ENCODE assay signal across 13 cellular contexts in genomic region chr13:114071991-114072390, GRCh38.
DNase-seq lines count a peak whose midpoint lies in the region; ATAC-seq, FAIRE-seq and TF ChIP-seq lines count a peak whose summit lies in the region.
"Had no signal": no experiment of that assay in that cellular context is flagged by ENCODE, and none has a peak within 500 bp of the region (broad histone marks: within the 10 kb centered on the region; RNA-seq: fewer than 3 reads in every experiment).

No MANE protein-coding gene starts in this region.

- no peak overlapping the region for H3K4me3 ChIP-seq in sigmoid colon
- H3K4me3 ChIP-seq: thoracic aorta had no signal

- intact Hi-C loops in activated CD4-positive, alpha-beta T cell treated with anti-CD3 and anti-CD28 coated beads, Interleukin-2, amount 10 ng/mL, durations not matched to agents 24 days and 14 days (cut with micrococcal nuclease): no loop called here
- intact Hi-C loops in sigmoid colon (cut with DNase I): no loop called here

- H3K36me3 Mint-ChIP-seq in activated CD4-positive, alpha-beta T cell treated with anti-CD3 and anti-CD28 coated beads, Interleukin-2, amount 10 ng/mL, durations not matched to agents 24 days and 14 days (ENCODE audit: low read depth): peaks cover 46% of the 10 kb centered on the region
- peaks cover 23% of the 10 kb centered on the region for H3K36me3 Mint-ChIP-seq in WTC11
- peaks cover 22 to 38% (median 36%) of the 10 kb centered on the region in 3 donors for H3K36me3 Mint-ChIP-seq in immature natural killer cell

- CTCF ChIA-PET in WTC11 (lab: Charles Lee): no interaction called here

- no peak for TF ChIP-seq POLR2A in sigmoid colon (IDR thresholded peaks at IDR 0.05)

- TF ChIP-seq EP300 in sigmoid colon (IDR thresholded peaks at IDR 0.05): no peak

- H3K4me1 ChIP-seq in sigmoid colon: peaks cover 0 to 24% (median 19%) of the 10 kb centered on the region in 4 donors

- no peak overlapping the region for H3K4me3 Mint-ChIP-seq in activated CD4-positive, alpha-beta T cell treated with anti-CD3 and anti-CD28 coated beads, Interleukin-2, amount 10 ng/mL, durations not matched to agents 24 days and 14 days
- no peak overlapping the region for H3K4me3 Mint-ChIP-seq in WTC11
- H3K4me3 Mint-ChIP-seq in immature natural killer cell: peak overlapping the region in 4 of 5 donors; percentile 5 to 53 (median 32)

- TF ChIP-seq CTCF in WTC11 (IDR thresholded peaks at IDR 0.05) (no peak), sigmoid colon (IDR thresholded peaks at IDR 0.05) (no peak)

- no peaks in the 10 kb centered on the region for H3K27me3 ChIP-seq in sigmoid colon

- peaks cover 23% of the 10 kb centered on the region for H3K4me1 Mint-ChIP-seq in activated CD4-positive, alpha-beta T cell treated with anti-CD3 and anti-CD28 coated beads, Interleukin-2, amount 10 ng/mL, durations not matched to agents 24 days and 14 days
- peaks cover 7% of the 10 kb centered on the region for H3K4me1 Mint-ChIP-seq in WTC11
- peaks cover 65 to 81% of the 10 kb centered on the region in 2 donors for H3K4me1 Mint-ChIP-seq in immature natural killer cell

- peaks cover 0 to 13% (median 0%) of the 10 kb centered on the region in 4 donors for H3K36me3 ChIP-seq in sigmoid colon
- H3K36me3 ChIP-seq: thoracic aorta had no signal

- FAIRE-seq in urothelium cell line (lab: Jason Lieb, UNC) (no peak), RCC 7860 (lab: Jason Lieb, UNC) (no peak)
- FAIRE-seq: D721Med, endometrium had no signal

- 80 to 85% methylated on average over 14 of the region's 14 CpGs for WGBS in sigmoid colon, 2 donors

- peak overlapping the region; percentile 52 for H3K27ac Mint-ChIP-seq in activated CD4-positive, alpha-beta T cell treated with anti-CD3 and anti-CD28 coated beads, Interleukin-2, amount 10 ng/mL, durations not matched to agents 24 days and 14 days
- no peak overlapping the region for H3K27ac Mint-ChIP-seq in WTC11
- peak overlapping the region; percentile 82 to 97 (median 92) for H3K27ac Mint-ChIP-seq in immature natural killer cell

- H3K27me3 Mint-ChIP-seq in activated CD4-positive, alpha-beta T cell treated with anti-CD3 and anti-CD28 coated beads, Interleukin-2, amount 10 ng/mL, durations not matched to agents 24 days and 14 days: no peaks in the 10 kb centered on the region
- no peaks in the 10 kb centered on the region for H3K27me3 Mint-ChIP-seq in WTC11 (ENCODE audit: low read depth)
- peaks cover 48 to 62% (median 60%) of the 10 kb centered on the region in 3 donors for H3K27me3 Mint-ChIP-seq in immature natural killer cell (ENCODE audit: low read depth in 3 of 3)

- no peaks in the 10 kb centered on the region for H3K9me3 ChIP-seq in sigmoid colon
- H3K9me3 ChIP-seq: thoracic aorta had no signal

- no peak for DNase-seq in activated CD4-positive, alpha-beta T cell treated with anti-CD3 and anti-CD28 coated beads, Interleukin-2, amount 10 ng/mL, durations not matched to agents 24 days and 14 days
- DNase-seq in activated CD4-positive, alpha-beta T cell treated with anti-CD3 and anti-CD28 coated beads for 4 hours: no peak
- peak; percentile 6 for DNase-seq in WTC11 (ENCODE audit: low spot score)
- DNase-seq in immature natural killer cell: no peak
- peak; percentile 50 for DNase-seq in sigmoid colon
- DNase-seq in urothelium cell line (ENCODE audit: low spot score): no peak
- no peak for DNase-seq in RCC 7860 (ENCODE audit: low spot score)
- DNase-seq: NCI-H2171, OCI-M1 had no signal

- H3K9me3 Mint-ChIP-seq in activated CD4-positive, alpha-beta T cell treated with anti-CD3 and anti-CD28 coated beads, Interleukin-2, amount 10 ng/mL, durations not matched to agents 24 days and 14 days: peaks cover 8% of the 10 kb centered on the region
- peaks cover 7% of the 10 kb centered on the region for H3K9me3 Mint-ChIP-seq in WTC11
- H3K9me3 Mint-ChIP-seq in immature natural killer cell: peaks cover 0 to 8% (median 0%) of the 10 kb centered on the region in 6 donors

- peak overlapping the region in 1 of 4 donors; percentile 23 for H3K27ac ChIP-seq in sigmoid colon

- ATAC-seq in WTC11 (no peak), GM18502 (IDR thresholded peaks at IDR 0.05; ENCODE audit: poor library complexity, unreplicated experiment) (no peak)

- POLR2A ChIA-PET in WTC11 (lab: Charles Lee): no interaction called here

TF ChIP-seq in WTC11, 78 proteins besides CTCF, POLR2A, EP300 and RAD21:
- TF ChIP-seq KAT7 (CRISPR knock-in tag; IDR thresholded peaks at IDR 0.05; ENCODE audit: borderline replicate concordance) (no peak), AR (CRISPR knock-in tag; IDR thresholded peaks at IDR 0.05) (no peak), GTF2I (CRISPR knock-in tag; conservative IDR thresholded peaks at IDR 0.05) (no peak), ERG (CRISPR knock-in tag; IDR thresholded peaks at IDR 0.05) (no peak), ESRRA (CRISPR knock-in tag; IDR thresholded peaks at IDR 0.05; ENCODE audit: borderline replicate concordance) (no peak), GRHL2 (CRISPR knock-in tag; IDR thresholded peaks at IDR 0.05; ENCODE audit: insufficient replicate concordance, severe bottlenecking) (no peak)

Comparison
In these comparisons a context has a peak if more than half of its experiments do, and no peak if none do; other contexts are left out.
1. DNase-seq: peak in WTC11 (single experiment) and sigmoid colon (single experiment); none in activated CD4-positive, alpha-beta T cell treated with anti-CD3 and anti-CD28 coated beads, Interleukin-2, amount 10 ng/mL, durations not matched to agents 24 days and 14 days (single experiment), activated CD4-positive, alpha-beta T cell treated with anti-CD3 and anti-CD28 coated beads for 4 hours (0 of 2), immature natural killer cell (0 of 3), urothelium cell line (single experiment) and RCC 7860 (single experiment).
2. H3K4me3 Mint-ChIP-seq: peak in immature natural killer cell (4 of 5); none in activated CD4-positive, alpha-beta T cell treated with anti-CD3 and anti-CD28 coated beads, Interleukin-2, amount 10 ng/mL, durations not matched to agents 24 days and 14 days (single experiment) and WTC11 (single experiment).